Comparison of ENCODE assay signal across 8 cellular contexts in the genomic region with DNA sequence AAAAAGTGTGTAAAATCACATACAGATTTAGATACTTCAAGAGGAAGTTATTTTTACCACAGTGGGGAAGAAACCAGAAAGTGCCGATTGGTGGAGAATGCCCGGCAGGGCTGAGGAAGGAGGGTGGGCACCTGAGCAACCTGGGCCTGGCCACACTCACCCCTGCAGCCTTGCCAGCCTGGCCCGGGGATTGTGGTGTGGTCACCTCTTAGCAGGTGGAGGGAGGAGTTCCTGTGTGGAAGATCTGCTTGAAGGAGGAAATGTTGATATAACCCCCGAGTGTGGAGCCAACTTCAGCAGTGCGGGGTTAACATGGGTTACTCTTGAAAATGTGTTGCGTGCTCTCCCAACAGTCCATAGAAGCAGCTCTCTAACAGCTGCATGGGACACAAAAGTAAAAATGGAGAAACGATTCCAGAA. TPM values are rescaled to one million over a fixed set of nuclear protein-coding genes. Genes with fewer than 3 reads are reported as not detected.
DNase-seq lines count a peak whose midpoint lies in the region; ATAC-seq, FAIRE-seq and TF ChIP-seq lines count a peak whose summit lies in the region.

No MANE protein-coding gene starts in this region.

- no peak overlapping the region for H3K14ac ChIP-seq in trophoblast cell (ENCODE audit: low read length)

- H3K4ac ChIP-seq in trophoblast cell (ENCODE audit: low read depth, low read length), result no peak overlapping the region

- no peak for TF ChIP-seq CTCF in liver (IDR thresholded peaks at IDR 0.05; ENCODE audit: low read depth, low read length, missing input control)
- no peak for TF ChIP-seq CTCF in HepG2 (CRISPR knock-in tag; IDR thresholded peaks at IDR 0.05)
- no peak for TF ChIP-seq CTCF in GM20000 (IDR thresholded peaks at IDR 0.05; ENCODE audit: extremely low read depth, missing control alignments)

- no peak overlapping the region for H2AFZ ChIP-seq in HepG2 (ENCODE audit: low read length)
- no peak overlapping the region for H2AFZ ChIP-seq in trophoblast cell (ENCODE audit: insufficient read depth, low read length, poor library complexity)

- H3K4me2 ChIP-seq in HepG2 (ENCODE audit: low read depth, low read length), result no peak overlapping the region
- H3K4me2 ChIP-seq in trophoblast cell (ENCODE audit: low read length), result no peak overlapping the region

- H3K4me1 ChIP-seq in liver (ENCODE audit: control insufficient read depth in 4 of 4, insufficient read depth in 4 of 4, low read length in 3 of 4), result peaks cover 0 to 7% (median 1%) of the 10 kb centered on the region in 4 donors
- no peaks in the 10 kb centered on the region for H3K4me1 ChIP-seq in HepG2 (ENCODE audit: insufficient read depth, low read length)
- H3K4me1 ChIP-seq in thymus (ENCODE audit: control insufficient read depth, insufficient read depth, low read length), result peaks cover 25% of the 10 kb centered on the region
- H3K4me1 ChIP-seq in trophoblast cell (ENCODE audit: control insufficient read depth in 1 of 2, insufficient read depth in 2 of 2, low read length in 2 of 2), result peaks cover 0 to 6% of the 10 kb centered on the region in 2 experiments

- no peak overlapping the region for H3K23ac ChIP-seq in trophoblast cell (ENCODE audit: low read length)

- no peak overlapping the region for H4K8ac ChIP-seq in trophoblast cell (ENCODE audit: low read depth, low read length)

- H4K91ac ChIP-seq in trophoblast cell (ENCODE audit: low read depth, low read length), result no peak overlapping the region

- H3K4me3 ChIP-seq in liver (ENCODE audit: low read depth in 1 of 3, low read length in 3 of 3) (no peak overlapping the region), HepG2 (replicated peaks in 1 of 3; ENCODE audit: insufficient read depth in 1 of 3, low read depth in 2 of 3, low read length in 3 of 3) (no peak overlapping the region), thymus (ENCODE audit: low read length) (peak overlapping the region; percentile 9), trophoblast cell (ENCODE audit: low read depth, low read length) (no peak overlapping the region)

- no peak overlapping the region for H2BK12ac ChIP-seq in trophoblast cell (ENCODE audit: low read length)

- no peak overlapping the region for H4K12ac ChIP-seq in trophoblast cell (ENCODE audit: low read depth, low read length)

- H3K9ac ChIP-seq in liver (ENCODE audit: low read depth in 1 of 2, low read length in 2 of 2) (no peak overlapping the region), HepG2 (ENCODE audit: insufficient read depth, low read depth, low read length) (no peak overlapping the region), trophoblast cell (ENCODE audit: low read length) (no peak overlapping the region)

- TF ChIP-seq EP300 in HepG2 (IDR thresholded peaks at IDR 0.05; ENCODE audit: low read depth in 2 of 2, low read length in 2 of 2) (no peak), HepG2 (CRISPR knock-in tag; IDR thresholded peaks at IDR 0.05; ENCODE audit: borderline replicate concordance) (no peak)

- H3K79me2 ChIP-seq in HepG2 (ENCODE audit: insufficient read depth, low read length) (no peaks in the 10 kb centered on the region), trophoblast cell (ENCODE audit: control insufficient read depth, insufficient read depth, low read length, poor library complexity) (no peaks in the 10 kb centered on the region)

- FAIRE-seq in HepG2 (lab: Jason Lieb, UNC), result no peak

- H3K27ac ChIP-seq in liver (ENCODE audit: low read depth in 1 of 2, low read length in 2 of 2), result peak overlapping the region; percentile 61 to 64
- H3K27ac ChIP-seq in HepG2 (ENCODE audit: extremely low read length, insufficient read depth, low read length), result no peak overlapping the region
- peak overlapping the region; percentile 80 for H3K27ac ChIP-seq in thymus (ENCODE audit: low read depth)
- no peak overlapping the region for H3K27ac ChIP-seq in trophoblast cell (ENCODE audit: low read depth, low read length)

- H3K9me3 ChIP-seq in liver (ENCODE audit: control insufficient read depth in 4 of 4, low read length in 3 of 4), result no peaks in the 10 kb centered on the region
- H3K9me3 ChIP-seq in HepG2 (ENCODE audit: low read length), result no peaks in the 10 kb centered on the region
- H3K9me3 ChIP-seq in thymus (ENCODE audit: control insufficient read depth), result no peaks in the 10 kb centered on the region
- no peaks in the 10 kb centered on the region for H3K9me3 ChIP-seq in trophoblast cell (ENCODE audit: insufficient read depth, low read depth, low read length)

- no TSS peak for BruUV-seq in HepG2 (replicated peaks; lab: Mats Ljungman, UMichigan)

- DNase-seq in HepG2 (ENCODE audit: low spot score), result no peak
- DNase-seq in activated gamma-delta T cell treated with Interleukin-2 at 50 U/mL for 16 hours, result peak; percentile 47
- DNase-seq in iris pigment epithelial cell (ENCODE audit: low read depth), result peak; percentile 41
- DNase-seq in NCI-H1436 (lab: John Stamatoyannopoulos, UW), result no peak
- no peak for DNase-seq in trophoblast cell
- no peak for DNase-seq in GM20000 (ENCODE audit: low spot score)

- no peak for ATAC-seq in HepG2

- no peak overlapping the region for H3K18ac ChIP-seq in trophoblast cell (ENCODE audit: low read length)

- 45% methylated on average over 7 of the region's 7 CpGs for WGBS in liver
- WGBS in HepG2 (ENCODE audit: low lambda C conversion rate), result 26% methylated on average over 7 of the region's 7 CpGs
- WGBS in thymus, result 3% methylated on average over 7 of the region's 7 CpGs
- no CpG with 5 or more reads among the region's 7 CpGs for WGBS in trophoblast cell (ENCODE audit: extremely low coverage, insufficient coverage, insufficient read length)

- no peak overlapping the region for H2AK5ac ChIP-seq in trophoblast cell (ENCODE audit: low read length)

- no peak overlapping the region for H2BK5ac ChIP-seq in trophoblast cell (ENCODE audit: low read depth, low read length, poor library complexity)

- TF ChIP-seq POLR2A in HepG2 (IDR thresholded peaks at IDR 0.05; ENCODE audit: insufficient read depth in 1 of 2, low read depth in 2 of 2, low read length in 2 of 2), result no peak

- H3K79me1 ChIP-seq in trophoblast cell (ENCODE audit: low read length), result no peaks in the 10 kb centered on the region

- intact Hi-C loops in HepG2 (cut with micrococcal nuclease; ENCODE audit: unreplicated experiment), result no loop called here

- POLR2A ChIA-PET in HepG2 (lab: Yijun Ruan, JAX), result no interaction called here

- TF ChIP-seq RAD21 in liver (IDR thresholded peaks at IDR 0.05) (no peak), HepG2 (CRISPR knock-in tag; IDR thresholded peaks at IDR 0.05) (no peak)

- no peak overlapping the region for H2BK120ac ChIP-seq in trophoblast cell (ENCODE audit: insufficient read depth, low read length, poor library complexity)

- H3K27me3 ChIP-seq in liver (ENCODE audit: control insufficient read depth in 4 of 4, insufficient read depth in 4 of 4, low read length in 3 of 4) (peaks cover 0 to 5% (median 0%) of the 10 kb centered on the region in 4 donors), HepG2 (ENCODE audit: control insufficient read depth in 1 of 2, insufficient read depth in 2 of 2, low read length in 2 of 2) (peaks cover 0 to 23% of the 10 kb centered on the region in 2 experiments; a peak in 3 of 5 replicates), thymus (ENCODE audit: control insufficient read depth, insufficient read depth) (no peaks in the 10 kb centered on the region), trophoblast cell (ENCODE audit: insufficient read depth, low read length) (no peaks in the 10 kb centered on the region)

- H3K36me3 ChIP-seq in liver (ENCODE audit: control insufficient read depth in 4 of 4, insufficient read depth in 3 of 4, low read depth in 1 of 4, low read length in 3 of 4) (no peaks in the 10 kb centered on the region), HepG2 (replicated peaks in 1 of 2; ENCODE audit: control insufficient read depth in 1 of 2, insufficient read depth in 2 of 2, low read length in 2 of 2) (no peaks in the 10 kb centered on the region), thymus (ENCODE audit: control insufficient read depth, insufficient read depth) (no peaks in the 10 kb centered on the region), trophoblast cell (ENCODE audit: control insufficient read depth in 1 of 2, insufficient read depth in 2 of 2, low read length in 2 of 2) (no peaks in the 10 kb centered on the region)

- H4K20me1 ChIP-seq in HepG2 (ENCODE audit: insufficient read depth, low read length), result no peaks in the 10 kb centered on the region

- CTCF ChIA-PET in HepG2 (lab: Yijun Ruan, JAX; ENCODE audit: low intra/inter-chr PET ratio, low total read pairs), result no interaction called here

- in situ Hi-C loops in HepG2 (cut with HindIII; ENCODE audit: extremely low pct_ligation_motif_present, low pct_unique_long_range_greater_than_20kb), result no loop called here

TF ChIP-seq in liver, 16 proteins besides CTCF, POLR2A, EP300 and RAD21 (continues in another document):
- TF ChIP-seq NR2F2 (IDR thresholded peaks at IDR 0.05), result no peak

TF ChIP-seq in HepG2, 621 proteins besides CTCF, POLR2A, EP300 and RAD21 (continues in another document):
- TF ChIP-seq PHF5A (CRISPR knock-in tag; IDR thresholded peaks at IDR 0.05; ENCODE audit: low read depth, unreplicated experiment), result no peak

RNA-seq across cellular contexts. Expression of a gene that starts 14.7 kb away (rescaled TPM):
- 1 to 10 TPM; 1.1 to 2.7 TPM for total RNA-seq in liver
- polyA plus RNA-seq in liver, result under 1 TPM; 0.24 to 0.65 TPM
- total RNA-seq in HepG2 (2016; rRNA removed; fragmentation: Illumina TruSeq; extraction: Trizol), result 0.27 and 0.70 TPM in 2 replicates
- 0.09 and 0.10 TPM in 2 replicates for total RNA-seq in HepG2 (2016; cell fraction: cytosol; rRNA removed; fragmentation: Illumina TruSeq; extraction: Trizol; ENCODE audit: low read depth)
- total RNA-seq in HepG2 (2016; cell fraction: insoluble cytoplasmic fraction; rRNA removed; fragmentation: Illumina TruSeq; extraction: Trizol), result 0.17 and 0.28 TPM in 2 replicates
- total RNA-seq in HepG2 (2016; cell fraction: membrane; rRNA removed; fragmentation: Illumina TruSeq; extraction: Trizol), result 0.14 and 0.15 TPM in 2 replicates
- total RNA-seq in HepG2 (2016; cell fraction: nucleus; rRNA removed; fragmentation: Illumina TruSeq; extraction: Trizol), result 0.34 TPM in 1 of 2 replicates, not detected in the other
- not detected in 2 replicates for polyA plus RNA-seq in HepG2 (2011; rRNA removed)
- 0.01 TPM in 1 of 2 replicates, not detected in the other for polyA plus RNA-seq in HepG2 (2011; cell fraction: cytosol; rRNA removed)
- polyA plus RNA-seq in HepG2 (2011; cell fraction: nucleus; rRNA removed), result not detected in 2 replicates
- not detected in 2 replicates for polyA plus RNA-seq in HepG2 (2012)
- polyA plus RNA-seq in HepG2 (2016; cell fraction: cytosol; fragmentation: Illumina TruSeq; extraction: Trizol; ENCODE audit: low read depth), result 0.17 TPM in 1 of 2 replicates, not detected in the other
- polyA plus RNA-seq in HepG2 (2016; cell fraction: insoluble cytoplasmic fraction; fragmentation: Illumina TruSeq; extraction: Trizol; ENCODE audit: low read depth), result 0.21 and 0.84 TPM in 2 replicates
- 0.05 and 0.48 TPM in 2 replicates for polyA plus RNA-seq in HepG2 (2016; cell fraction: membrane; fragmentation: Illumina TruSeq; extraction: Trizol; ENCODE audit: low read depth)
- polyA plus RNA-seq in HepG2 (2016; cell fraction: nucleus; fragmentation: Illumina TruSeq; extraction: Trizol; ENCODE audit: insufficient read depth, low read depth), result 0.13 and 0.42 TPM in 2 replicates
- polyA minus RNA-seq in HepG2 (2011; rRNA and poly(A)+ RNA removed; ENCODE audit: low replicate concordance), result 12.2 TPM in 1 of 2 replicates, not detected in the other
- not detected in 2 replicates for polyA minus RNA-seq in HepG2 (2011; cell fraction: cytosol; rRNA and poly(A)+ RNA removed)
- not detected in 2 replicates for polyA minus RNA-seq in HepG2 (2011; cell fraction: nucleus; rRNA and poly(A)+ RNA removed)
- 6.3 TPM for polyA plus RNA-seq in thymus
- polyA plus RNA-seq in trophoblast cell (2013), result 13.0 and 14.0 TPM in 2 replicates

Comparison
In these comparisons a context has a peak if more than half of its experiments do, and no peak if none do; other contexts are left out.
1. H3K27ac ChIP-seq: peak in liver (2 of 2) and thymus (single experiment); none in HepG2 (single experiment) and trophoblast cell (single experiment).
2. DNase-seq: peak in activated gamma-delta T cell treated with Interleukin-2 at 50 U/mL for 16 hours (single experiment) and iris pigment epithelial cell (single experiment); none in HepG2 (single experiment), NCI-H1436 (single experiment), trophoblast cell (0 of 2) and GM20000 (single experiment).